In genomic region chr20:35560541-35560940, GRCh38 we compare ENCODE assay signal across 1 cellular context.
A peak's percentile ranks its signal among the peaks of the same experiment; 100 is the strongest.
TF ChIP-seq lines count a peak whose summit lies in the region.

No MANE protein-coding gene starts in this region.

TF ChIP-seq in HepG2, 621 proteins besides CTCF, POLR2A, EP300 and RAD21:
- no peak for TF ChIP-seq ZNF687 (CRISPR knock-in tag; IDR thresholded peaks at IDR 0.05)
- no peak for TF ChIP-seq PHF20 (CRISPR knock-in tag; IDR thresholded peaks at IDR 0.05)
- no peak for TF ChIP-seq GATAD1 (CRISPR knock-in tag; IDR thresholded peaks at IDR 0.05)
- 0 out of 2 replicates have a peak, but pooled peaks have one; percentile 13 for TF ChIP-seq ZNF776 (CRISPR knock-in tag; IDR thresholded peaks at IDR 0.05)
- TF ChIP-seq UBTF (CRISPR knock-in tag; IDR thresholded peaks at IDR 0.05) = no peak
- no peak for TF ChIP-seq ZNF121 (CRISPR knock-in tag; IDR thresholded peaks at IDR 0.05)
- TF ChIP-seq ZNF605 (CRISPR knock-in tag; IDR thresholded peaks at IDR 0.05) = no peak
- TF ChIP-seq ZNF280B (CRISPR knock-in tag; IDR thresholded peaks at IDR 0.05; ENCODE audit: borderline replicate concordance) = 0 out of 2 replicates have a peak, but pooled peaks have one; percentile 45
